Comparison of ENCODE assay signal across 10 cellular contexts in the genomic region with DNA sequence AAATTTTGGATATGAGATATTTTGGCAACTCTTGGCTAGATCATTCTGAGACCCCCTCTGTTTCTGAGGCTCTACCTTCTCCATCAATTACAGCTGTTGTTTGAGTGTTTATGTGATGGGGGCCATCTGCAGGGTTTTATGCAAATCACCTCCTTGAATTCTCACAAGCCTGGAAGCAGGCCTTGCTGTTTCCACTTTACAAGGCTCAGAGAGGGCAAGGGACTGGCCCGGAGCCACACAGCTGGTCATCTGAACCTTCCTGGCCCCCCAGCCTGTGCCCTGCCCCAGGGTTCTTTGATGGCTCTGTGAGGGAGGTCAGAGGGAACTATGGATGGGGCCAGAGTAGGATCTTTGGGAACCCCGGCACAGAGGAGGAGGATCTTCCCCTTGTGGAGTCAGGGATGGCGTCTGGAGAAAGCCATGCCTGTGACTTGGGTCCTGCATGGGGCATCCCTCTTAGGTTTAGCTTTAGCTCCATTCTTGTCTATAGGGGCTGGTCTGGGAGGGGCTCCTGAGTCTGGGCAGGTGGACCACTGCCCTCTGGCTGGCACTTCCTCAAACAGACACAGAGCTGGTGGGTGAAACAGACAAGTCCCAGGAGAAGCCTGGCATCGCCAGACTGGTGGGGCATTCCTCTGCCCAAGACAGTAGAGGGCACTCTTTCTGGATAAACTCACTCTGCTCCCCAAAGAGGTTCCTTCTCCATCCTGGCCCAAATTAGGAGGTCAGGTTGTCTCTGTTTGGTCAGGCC. TPM values are rescaled to one million over a fixed set of nuclear protein-coding genes. Genes with fewer than 3 reads are reported as not detected.
A peak's percentile ranks its signal among the peaks of the same experiment; 100 is the strongest.
DNase-seq lines count a peak whose midpoint lies in the region; ATAC-seq, FAIRE-seq and TF ChIP-seq lines count a peak whose summit lies in the region.
"Had no signal": no experiment of that assay in that cellular context is flagged by ENCODE, and none has a peak within 500 bp of the region (broad histone marks: within the 10 kb centered on the region; RNA-seq: fewer than 3 reads in every experiment).

No MANE protein-coding gene starts in this region.

- POLR2A ChIA-PET in activated CD8-positive, alpha-beta T cell treated with anti-CD3 and anti-CD28 coated beads, Interleukin-2, amount 10 ng/mL, durations not matched to agents 7 days and 5 days (lab: Charles Lee): interaction anchor here (1.9 kb wide), 1 partner anchor 9 kb away, joined by 5 read pairs; no protein-coding TSS in a partner anchor
- POLR2A ChIA-PET in HepG2 (lab: Yijun Ruan, JAX): no interaction called here

- H3K27ac ChIP-seq in BLaER1 treated with 17β-estradiol and CSF1 and Interleukin-3, amounts not matched to agents 10 nM and 100 nM: peak overlapping the region in 10 of 11 experiments; percentile 79 to 93 (median 85); a peak in 16 of 22 replicates
- no peak overlapping the region for H3K27ac ChIP-seq in HepG2 (ENCODE audit: extremely low read length, insufficient read depth, low read length)

- peak overlapping the region; percentile 49 to 70 (median 58); a peak in 18 of 20 replicates for H3K4me3 ChIP-seq in BLaER1 treated with 17β-estradiol and CSF1 and Interleukin-3, amounts not matched to agents 10 nM and 100 nM
- no peak overlapping the region; a peak in 1 of 6 replicates for H3K4me3 ChIP-seq in HepG2 (replicated peaks in 1 of 3; ENCODE audit: insufficient read depth in 1 of 3, low read depth in 2 of 3, low read length in 3 of 3)

- ATAC-seq in GM18505 (IDR thresholded peaks at IDR 0.05; ENCODE audit: unreplicated experiment) (no peak), HepG2 (no peak), HG02759 (IDR thresholded peaks at IDR 0.05; ENCODE audit: unreplicated experiment) (no peak)
- ATAC-seq in activated CD8-positive, alpha-beta T cell treated with anti-CD3 and anti-CD28 coated beads, Interleukin-2, amount 10 ng/mL, durations not matched to agents 7 days and 5 days: no peak

- peaks cover 6% of the 10 kb centered on the region for H3K9me3 Mint-ChIP-seq in activated CD8-positive, alpha-beta T cell treated with anti-CD3 and anti-CD28 coated beads, Interleukin-2, amount 10 ng/mL, durations not matched to agents 7 days and 5 days (ENCODE audit: insufficient read depth)

- peaks cover 68% of the 10 kb centered on the region for H3K36me3 Mint-ChIP-seq in activated CD8-positive, alpha-beta T cell treated with anti-CD3 and anti-CD28 coated beads, Interleukin-2, amount 10 ng/mL, durations not matched to agents 7 days and 5 days (ENCODE audit: low read depth)

- peak; percentile 28 for TF ChIP-seq POLR2A in GM18505 (IDR thresholded peaks at IDR 0.05; ENCODE audit: borderline replicate concordance, extremely low read depth, insufficient read depth, insufficient read length)
- no peak for TF ChIP-seq POLR2A in HepG2 (IDR thresholded peaks at IDR 0.05; ENCODE audit: insufficient read depth in 1 of 2, low read depth in 2 of 2, low read length in 2 of 2)

- H3K27ac Mint-ChIP-seq in activated CD8-positive, alpha-beta T cell treated with anti-CD3 and anti-CD28 coated beads, Interleukin-2, amount 10 ng/mL, durations not matched to agents 7 days and 5 days: peak overlapping the region; percentile 11

- in situ Hi-C loops in HepG2 (cut with HindIII; ENCODE audit: extremely low pct_ligation_motif_present, low pct_unique_long_range_greater_than_20kb): no loop called here

- H3K27me3 ChIP-seq in BLaER1 treated with 17β-estradiol and CSF1 and Interleukin-3, amounts not matched to agents 10 nM and 100 nM: no peaks in the 10 kb centered on the region
- H3K27me3 ChIP-seq in HepG2 (ENCODE audit: control insufficient read depth in 1 of 2, insufficient read depth in 2 of 2, low read length in 2 of 2): peaks cover 0 to 13% of the 10 kb centered on the region in 2 experiments; a peak in 3 of 5 replicates

- H3K36me3 ChIP-seq in BLaER1 treated with 17β-estradiol and CSF1 and Interleukin-3, amounts not matched to agents 10 nM and 100 nM: peaks cover 0 to 22% (median 0%) of the 10 kb centered on the region in 11 experiments; a peak in 6 of 22 replicates
- H3K36me3 ChIP-seq in HepG2 (replicated peaks in 1 of 2; ENCODE audit: control insufficient read depth in 1 of 2, insufficient read depth in 2 of 2, low read length in 2 of 2): no peaks in the 10 kb centered on the region

- peak overlapping the region; percentile 82 to 91 (median 86) for H3K4me2 ChIP-seq in BLaER1 treated with 17β-estradiol and CSF1 and Interleukin-3, amounts not matched to agents 10 nM and 100 nM
- H3K4me2 ChIP-seq in HepG2 (ENCODE audit: low read depth, low read length): no peak overlapping the region

- peak overlapping the region; percentile 55 for H3K4me3 Mint-ChIP-seq in activated CD8-positive, alpha-beta T cell treated with anti-CD3 and anti-CD28 coated beads, Interleukin-2, amount 10 ng/mL, durations not matched to agents 7 days and 5 days

- peaks cover 0 to 5% (median 2%) of the 10 kb centered on the region in 11 experiments; a peak in 14 of 22 replicates for H3K9me3 ChIP-seq in BLaER1 treated with 17β-estradiol and CSF1 and Interleukin-3, amounts not matched to agents 10 nM and 100 nM (replicated peaks in 1 of 11)
- no peaks in the 10 kb centered on the region; the same call in 1 of the 2 replicates for H3K9me3 ChIP-seq in HepG2 (ENCODE audit: low read length)

- DNase-seq in activated CD8-positive, alpha-beta T cell treated with anti-CD3 and anti-CD28 coated beads, Interleukin-2, amount 10 ng/mL, durations not matched to agents 7 days and 5 days: peak; percentile 19
- no peak for DNase-seq in HepG2 (ENCODE audit: low spot score)
- no peak for DNase-seq in NCI-H128 (lab: John Stamatoyannopoulos, UW; ENCODE audit: unreplicated experiment)
- DNase-seq in Ammon's horn (ENCODE audit: low spot score): no peak
- no peak for DNase-seq in AG08395 (ENCODE audit: low spot score)
- DNase-seq: stimulated activated CD4-positive, alpha-beta T cell treated with anti-CD3 and anti-CD28 coated beads, Interleukin-1b, Interleukin-23, amount 100 ng/mL, for 48 hours had no signal

- no peak overlapping the region for H2AFZ ChIP-seq in HepG2 (ENCODE audit: low read length)

- intact Hi-C loops in HepG2 (cut with micrococcal nuclease; ENCODE audit: unreplicated experiment): no loop called here

- H3K4me1 Mint-ChIP-seq in activated CD8-positive, alpha-beta T cell treated with anti-CD3 and anti-CD28 coated beads, Interleukin-2, amount 10 ng/mL, durations not matched to agents 7 days and 5 days (ENCODE audit: low read depth): peaks cover 88% of the 10 kb centered on the region

- no peak for TF ChIP-seq RAD21 in HepG2 (CRISPR knock-in tag; IDR thresholded peaks at IDR 0.05)

- H3K9ac ChIP-seq in BLaER1 treated with 17β-estradiol and CSF1 and Interleukin-3, amounts not matched to agents 10 nM and 100 nM: peak overlapping the region in 10 of 11 experiments; percentile 17 to 80 (median 74); a peak in 18 of 22 replicates
- H3K9ac ChIP-seq in HepG2 (ENCODE audit: insufficient read depth, low read depth, low read length): no peak overlapping the region

- BruUV-seq in HepG2 (replicated peaks; lab: Mats Ljungman, UMichigan): no TSS peak

- peaks cover 91 to 100% (median 98%) of the 10 kb centered on the region in 10 experiments for H3K4me1 ChIP-seq in BLaER1 treated with 17β-estradiol and CSF1 and Interleukin-3, amounts not matched to agents 10 nM and 100 nM
- H3K4me1 ChIP-seq in HepG2 (ENCODE audit: insufficient read depth, low read length): 0 out of 2 replicates have a peak, but pooled peaks cover 10% of the 10 kb centered on the region

- H3K79me2 ChIP-seq in HepG2 (ENCODE audit: insufficient read depth, low read length): no peaks in the 10 kb centered on the region

- TF ChIP-seq EP300 in HepG2 (IDR thresholded peaks at IDR 0.05; ENCODE audit: low read depth in 2 of 2, low read length in 2 of 2): no peak
- TF ChIP-seq EP300 in HepG2 (CRISPR knock-in tag; IDR thresholded peaks at IDR 0.05; ENCODE audit: borderline replicate concordance): no peak

- peak; percentile 32 for TF ChIP-seq CTCF in HepG2 (CRISPR knock-in tag; IDR thresholded peaks at IDR 0.05)

- CTCF ChIA-PET in activated CD8-positive, alpha-beta T cell treated with anti-CD3 and anti-CD28 coated beads, Interleukin-2, amount 10 ng/mL, durations not matched to agents 7 days and 5 days (lab: Charles Lee): interaction anchor here (0.9 to 3.4 kb wide), 8 partner anchors 9 to 249 kb away, joined by 3 to 10 read pairs (median 4); no protein-coding TSS in a partner anchor
- CTCF ChIA-PET in HepG2 (lab: Yijun Ruan, JAX; ENCODE audit: low intra/inter-chr PET ratio, low total read pairs): no interaction called here

- peaks cover 0 to 9% (median 0%) of the 10 kb centered on the region in 11 experiments; a peak in 3 of 22 replicates for H4K20me1 ChIP-seq in BLaER1 treated with 17β-estradiol and CSF1 and Interleukin-3, amounts not matched to agents 10 nM and 100 nM
- no peaks in the 10 kb centered on the region for H4K20me1 ChIP-seq in HepG2 (ENCODE audit: insufficient read depth, low read length)

- H3K27me3 Mint-ChIP-seq in activated CD8-positive, alpha-beta T cell treated with anti-CD3 and anti-CD28 coated beads, Interleukin-2, amount 10 ng/mL, durations not matched to agents 7 days and 5 days (ENCODE audit: low read depth): no peaks in the 10 kb centered on the region

- 62% methylated on average over 4 of the region's 4 CpGs for WGBS in HepG2 (ENCODE audit: low lambda C conversion rate)

- peak; percentile 34 for FAIRE-seq in HepG2 (lab: Jason Lieb, UNC)
- FAIRE-seq: endometrium had no signal

RNA-seq across cellular contexts. Expression of gene IL21R, which starts 26.2 kb away (rescaled TPM):
- 10 to 100 TPM; 23.5 to 24.2 TPM for total RNA-seq in activated CD8-positive, alpha-beta T cell treated with anti-CD3 and anti-CD28 coated beads, Interleukin-2, amount 10 ng/mL, durations not matched to agents 7 days and 5 days
- total RNA-seq in HepG2 (2016; rRNA removed; fragmentation: Illumina TruSeq; extraction: Trizol): 0.17 and 0.64 TPM in 2 replicates
- not detected in 2 replicates for total RNA-seq in HepG2 (2016; cell fraction: cytosol; rRNA removed; fragmentation: Illumina TruSeq; extraction: Trizol; ENCODE audit: low read depth)
- 0.22 and 0.43 TPM in 2 replicates for total RNA-seq in HepG2 (2016; cell fraction: insoluble cytoplasmic fraction; rRNA removed; fragmentation: Illumina TruSeq; extraction: Trizol)
- total RNA-seq in HepG2 (2016; cell fraction: membrane; rRNA removed; fragmentation: Illumina TruSeq; extraction: Trizol): 0.22 and 0.45 TPM in 2 replicates
- total RNA-seq in HepG2 (2016; cell fraction: nucleus; rRNA removed; fragmentation: Illumina TruSeq; extraction: Trizol): 0.28 and 0.40 TPM in 2 replicates
- polyA plus RNA-seq in HepG2 (2011; rRNA removed): 0.49 and 1.6 TPM in 2 replicates
- 0.62 and 1.4 TPM in 2 replicates for polyA plus RNA-seq in HepG2 (2011; cell fraction: cytosol; rRNA removed)
- 0.34 and 1.6 TPM in 2 replicates for polyA plus RNA-seq in HepG2 (2011; cell fraction: nucleus; rRNA removed)
- polyA plus RNA-seq in HepG2 (2012): 1.1 and 2.8 TPM in 2 replicates
- polyA plus RNA-seq in HepG2 (2016; cell fraction: cytosol; fragmentation: Illumina TruSeq; extraction: Trizol; ENCODE audit: low read depth): 0.07 and 0.09 TPM in 2 replicates
- polyA plus RNA-seq in HepG2 (2016; cell fraction: insoluble cytoplasmic fraction; fragmentation: Illumina TruSeq; extraction: Trizol; ENCODE audit: low read depth): 0.14 and 0.21 TPM in 2 replicates
- polyA plus RNA-seq in HepG2 (2016; cell fraction: membrane; fragmentation: Illumina TruSeq; extraction: Trizol; ENCODE audit: low read depth): 0.06 and 0.12 TPM in 2 replicates
- 0.35 and 0.56 TPM in 2 replicates for polyA plus RNA-seq in HepG2 (2016; cell fraction: nucleus; fragmentation: Illumina TruSeq; extraction: Trizol; ENCODE audit: insufficient read depth, low read depth)
- 0.56 and 3.1 TPM in 2 replicates for polyA minus RNA-seq in HepG2 (2011; rRNA and poly(A)+ RNA removed; ENCODE audit: low replicate concordance)
- polyA minus RNA-seq in HepG2 (2011; cell fraction: cytosol; rRNA and poly(A)+ RNA removed): 0.88 and 1.1 TPM in 2 replicates
- 0.26 and 0.87 TPM in 2 replicates for polyA minus RNA-seq in HepG2 (2011; cell fraction: nucleus; rRNA and poly(A)+ RNA removed)

Comparison
In these comparisons a context has a peak if more than half of its experiments do, and no peak if none do; other contexts are left out.
1. H3K4me3 ChIP-seq: peak in BLaER1 treated with 17β-estradiol and CSF1 and Interleukin-3, amounts not matched to agents 10 nM and 100 nM (10 of 10); none in HepG2 (0 of 3).
2. RNA of gene IL21R, which starts 26.2 kb away (total RNA-seq): 23.5 to 24.2 TPM in activated CD8-positive, alpha-beta T cell treated with anti-CD3 and anti-CD28 coated beads, Interleukin-2, amount 10 ng/mL, durations not matched to agents 7 days and 5 days; 0.17 to 0.64 TPM in HepG2; every median in the first group is over 10 times any median in the second.